In genomic region chr22:27315833-27316232, GRCh38 we compare ENCODE assay signal across 19 cellular contexts.
DNase-seq lines count a peak whose midpoint lies in the region; ATAC-seq and TF ChIP-seq lines count a peak whose summit lies in the region.
"Had no signal": no experiment of that assay in that cellular context is flagged by ENCODE, and none has a peak within 500 bp of the region (broad histone marks: within the 10 kb centered on the region; RNA-seq: fewer than 3 reads in every experiment).

No MANE protein-coding gene starts in this region.

- ATAC-seq in stimulated activated effector memory CD8-positive, alpha-beta T cell treated with anti-CD3 and anti-CD28 coated beads, Interleukin-12 subunit alpha, Interleukin-12 subunit beta, amount 100 ng/mL, for 72 hours, result peak; percentile 20
- ATAC-seq in GM21825 (IDR thresholded peaks at IDR 0.05; ENCODE audit: unreplicated experiment) (no peak), GM21786 (IDR thresholded peaks at IDR 0.05; ENCODE audit: unreplicated experiment) (no peak)
- ATAC-seq: CD8-positive, alpha-beta T cell; GM12878; HCT116 had no signal

- no peak overlapping the region for H2AFZ ChIP-seq in neuronal stem cell (ENCODE audit: low read length)
- H2AFZ ChIP-seq: GM23248 had no signal

- no peak overlapping the region for H3K27ac ChIP-seq in neuronal stem cell (replicated peaks; ENCODE audit: low read length)
- H3K27ac ChIP-seq: C4-2B, GM23248 had no signal

- H3K27ac Mint-ChIP-seq in brain (peak overlapping the region in 4 of 5 experiments; percentile 3 to 98 (median 76)), nephron (peak overlapping the region; percentile 77 to 92 (median 88))
- H3K27ac Mint-ChIP-seq in stimulated activated effector memory CD8-positive, alpha-beta T cell treated with anti-CD3 and anti-CD28 coated beads, Interleukin-12 subunit alpha, Interleukin-12 subunit beta, amount 100 ng/mL, for 72 hours, result no peak overlapping the region
- H3K27ac Mint-ChIP-seq: CD4-positive, CD25-positive, alpha-beta regulatory T cell; CD8-positive, alpha-beta T cell; H9 had no signal

- no peak overlapping the region for H3K14ac ChIP-seq in neuronal stem cell (ENCODE audit: low read length)

- H3K4me3 Mint-ChIP-seq in brain (no peak overlapping the region), nephron (no peak overlapping the region)
- H3K4me3 Mint-ChIP-seq in stimulated activated effector memory CD8-positive, alpha-beta T cell treated with anti-CD3 and anti-CD28 coated beads, Interleukin-12 subunit alpha, Interleukin-12 subunit beta, amount 100 ng/mL, for 72 hours, result no peak overlapping the region
- H3K4me3 Mint-ChIP-seq: CD4-positive, CD25-positive, alpha-beta regulatory T cell; CD8-positive, alpha-beta T cell; H9 had no signal

- H3K27me3 Mint-ChIP-seq in brain (peaks cover 3% of the 10 kb centered on the region), nephron (ENCODE audit: low read depth) (peaks cover 14% of the 10 kb centered on the region)
- H3K27me3 Mint-ChIP-seq: CD4-positive, CD25-positive, alpha-beta regulatory T cell had no signal

- H3K23ac ChIP-seq in neuronal stem cell (ENCODE audit: low read depth, low read length, poor library complexity), result no peak overlapping the region

- H3K4me1 ChIP-seq in neuronal stem cell (ENCODE audit: control insufficient read depth in 2 of 2, insufficient read depth in 1 of 2, low read depth in 1 of 2, low read length in 2 of 2), result peaks cover 28 to 47% of the 10 kb centered on the region in 2 donors

- H3K4ac ChIP-seq in neuronal stem cell (ENCODE audit: low read length), result no peak overlapping the region

- H2AK5ac ChIP-seq in neuronal stem cell (ENCODE audit: low read depth, low read length), result peak overlapping the region; percentile 15

- no peak overlapping the region for H2BK120ac ChIP-seq in neuronal stem cell (ENCODE audit: low read depth, low read length)

- no peak overlapping the region for H3K9ac ChIP-seq in neuronal stem cell (ENCODE audit: low read depth, low read length, poor library complexity)
- H3K9ac ChIP-seq: GM23248 had no signal

- H3K4me1 Mint-ChIP-seq in brain, result peaks cover 45% of the 10 kb centered on the region
- peaks cover 36% of the 10 kb centered on the region for H3K4me1 Mint-ChIP-seq in nephron
- H3K4me1 Mint-ChIP-seq in stimulated activated effector memory CD8-positive, alpha-beta T cell treated with anti-CD3 and anti-CD28 coated beads, Interleukin-12 subunit alpha, Interleukin-12 subunit beta, amount 100 ng/mL, for 72 hours, result no peaks in the 10 kb centered on the region
- H3K4me1 Mint-ChIP-seq: CD4-positive, CD25-positive, alpha-beta regulatory T cell had no signal

- H3K27me3 ChIP-seq in neuronal stem cell (ENCODE audit: control insufficient read depth in 3 of 3, insufficient read depth in 3 of 3, low read depth in 1 of 3, low read length in 3 of 3), result no peaks in the 10 kb centered on the region

- WGBS in neuronal stem cell (ENCODE audit: extremely low coverage in 2 of 2, insufficient read length in 2 of 2, insufficient replicate concordance in 1 of 2), 2 donors, result no CpG with 5 or more reads among the region's 4 CpGs

- H3K18ac ChIP-seq in neuronal stem cell (ENCODE audit: low read length), result peak overlapping the region; percentile 60

- no peak overlapping the region for H2BK5ac ChIP-seq in neuronal stem cell (ENCODE audit: low read length)

- no peak overlapping the region for H4K91ac ChIP-seq in neuronal stem cell (ENCODE audit: low read depth, low read length, poor library complexity)

- H3K9me3 ChIP-seq in neuronal stem cell (replicated peaks in 1 of 2; ENCODE audit: control insufficient read depth in 2 of 2, insufficient read depth in 1 of 2, low read depth in 1 of 2, low read length in 2 of 2), result peaks cover 3 to 15% of the 10 kb centered on the region in 2 donors

- no peak for DNase-seq in neuronal stem cell (ENCODE audit: low spot score)
- no peak for DNase-seq in stimulated activated effector memory CD8-positive, alpha-beta T cell treated with anti-CD3 and anti-CD28 coated beads, Interleukin-12 subunit alpha, Interleukin-12 subunit beta, amount 100 ng/mL, for 72 hours (ENCODE audit: low spot score in 2 of 2)
- no peak for DNase-seq in NCI-H1930 (lab: John Stamatoyannopoulos, UW)
- no peak for DNase-seq in NCI-H345 (lab: John Stamatoyannopoulos, UW)
- DNase-seq: CD4-positive, CD25-positive, alpha-beta regulatory T cell; CD8-positive, alpha-beta T cell; DMS 273 treated with DMSO at 0.1 percent for 48 hours; DMS79; EL; GDM1; GM23248; H9 had no signal

- H3K9me3 Mint-ChIP-seq in brain (peaks cover 5 to 19% (median 10%) of the 10 kb centered on the region in 5 experiments), nephron (peaks cover 11% of the 10 kb centered on the region)
- no peaks in the 10 kb centered on the region for H3K9me3 Mint-ChIP-seq in stimulated activated effector memory CD8-positive, alpha-beta T cell treated with anti-CD3 and anti-CD28 coated beads, Interleukin-12 subunit alpha, Interleukin-12 subunit beta, amount 100 ng/mL, for 72 hours

- no peak overlapping the region for H2BK12ac ChIP-seq in neuronal stem cell (ENCODE audit: low read length)

- H3K36me3 Mint-ChIP-seq in brain, result no peaks in the 10 kb centered on the region
- peaks cover 3% of the 10 kb centered on the region for H3K36me3 Mint-ChIP-seq in nephron (ENCODE audit: low read depth)
- H3K36me3 Mint-ChIP-seq in stimulated activated effector memory CD8-positive, alpha-beta T cell treated with anti-CD3 and anti-CD28 coated beads, Interleukin-12 subunit alpha, Interleukin-12 subunit beta, amount 100 ng/mL, for 72 hours, result no peaks in the 10 kb centered on the region
- H3K36me3 Mint-ChIP-seq: CD4-positive, CD25-positive, alpha-beta regulatory T cell; CD8-positive, alpha-beta T cell had no signal

- no peaks in the 10 kb centered on the region for H3K79me1 ChIP-seq in neuronal stem cell (ENCODE audit: low read depth, low read length)

- H4K8ac ChIP-seq in neuronal stem cell (ENCODE audit: low read depth, low read length), result no peak overlapping the region

- H3K4me2 ChIP-seq in neuronal stem cell (ENCODE audit: insufficient read depth, low read length, poor library complexity, severe bottlenecking), result no peak overlapping the region

- no peak for TF ChIP-seq CTCF in brain (conservative IDR thresholded peaks at IDR 0.05)
- no peak for TF ChIP-seq CTCF in nephron (IDR thresholded peaks at IDR 0.05; ENCODE audit: unreplicated experiment in 3 of 3)

- no peaks in the 10 kb centered on the region for H3K36me3 ChIP-seq in neuronal stem cell (replicated peaks in 1 of 2; ENCODE audit: control insufficient read depth in 2 of 2, insufficient read depth in 2 of 2, low read length in 2 of 2)

- H2BK15ac ChIP-seq in neuronal stem cell (ENCODE audit: low read length), result no peak overlapping the region

- no peak overlapping the region for H3K4me3 ChIP-seq in neuronal stem cell (ENCODE audit: low read length in 2 of 2)
- H3K4me3 ChIP-seq: GM12878, GM23248 had no signal
